In the genomic region with DNA sequence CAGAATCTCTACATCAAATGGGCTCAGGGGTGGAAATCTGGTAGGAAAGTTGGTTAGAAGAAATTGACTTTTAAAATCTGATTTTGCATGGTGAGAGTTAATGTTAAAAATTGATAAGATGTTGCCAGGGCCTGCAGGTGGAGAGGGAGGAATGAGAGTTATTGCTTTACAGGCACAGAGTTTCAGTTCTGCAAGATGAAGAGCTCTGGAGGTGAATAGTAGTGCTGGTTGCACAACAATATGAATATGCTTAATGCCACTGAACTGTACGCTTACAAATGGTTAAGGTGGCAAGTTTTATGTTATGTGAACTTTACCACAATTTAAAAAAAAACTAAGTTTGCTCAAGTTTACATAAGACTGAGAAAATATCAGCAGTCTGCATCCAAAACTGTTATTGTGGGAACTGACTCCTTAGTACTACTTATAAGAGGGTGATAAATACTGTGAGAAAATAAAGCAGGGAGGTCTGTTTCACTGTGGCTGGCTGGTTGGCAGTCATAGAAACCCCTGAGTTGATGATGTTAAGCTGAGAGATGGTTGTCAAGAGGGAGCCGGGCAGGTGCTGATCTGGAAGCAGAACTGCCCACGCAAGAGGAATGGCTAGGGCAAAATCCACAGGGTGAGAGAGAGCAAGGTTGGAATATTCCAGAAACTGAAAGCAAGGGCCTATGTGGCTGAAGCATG, we compare ENCODE assay signal across 16 cellular contexts.
DNase-seq lines count a peak whose midpoint lies in the region; ATAC-seq and TF ChIP-seq lines count a peak whose summit lies in the region.
"Had no signal": no experiment of that assay in that cellular context is flagged by ENCODE, and none has a peak within 500 bp of the region (broad histone marks: within the 10 kb centered on the region; RNA-seq: fewer than 3 reads in every experiment).

No MANE protein-coding gene starts in this region.

- H3K23ac ChIP-seq in neuronal stem cell (ENCODE audit: low read depth, low read length, poor library complexity) = no peak overlapping the region

- H2BK120ac ChIP-seq in neuronal stem cell (ENCODE audit: low read depth, low read length) = no peak overlapping the region

- H2BK15ac ChIP-seq in neuronal stem cell (ENCODE audit: low read length) = no peak overlapping the region

- H3K9me3 ChIP-seq in neuronal stem cell (replicated peaks in 1 of 2; ENCODE audit: control insufficient read depth in 2 of 2, insufficient read depth in 1 of 2, low read depth in 1 of 2, low read length in 2 of 2) = no peaks in the 10 kb centered on the region
- no peaks in the 10 kb centered on the region for H3K9me3 ChIP-seq in psoas muscle
- H3K9me3 ChIP-seq: SJCRH30, tibial artery had no signal

- peak overlapping the region; percentile 17 for H2AK5ac ChIP-seq in neuronal stem cell (ENCODE audit: low read depth, low read length)

- H4K8ac ChIP-seq in neuronal stem cell (ENCODE audit: low read depth, low read length) = no peak overlapping the region

- DNase-seq in SIG-M5 treated with dmso at 0.1 percent for 504 hours (lab: John Stamatoyannopoulos, UW; ENCODE audit: unreplicated experiment) = peak; percentile 11
- DNase-seq in SIG-M5 (lab: John Stamatoyannopoulos, UW) = no peak
- DNase-seq in neuronal stem cell (ENCODE audit: low spot score) = no peak
- DNase-seq in psoas muscle = no peak
- no peak for DNase-seq in CD1c-positive myeloid dendritic cell (ENCODE audit: extremely low spot score)
- no peak for DNase-seq in NCI-H345 treated with DMSO at 0.1 percent for 48 hours (lab: John Stamatoyannopoulos, UW; ENCODE audit: unreplicated experiment)
- DNase-seq: activated CD4-positive, alpha-beta T cell treated with anti-CD3 and anti-CD28 coated beads, Interleukin-2, amount 50 U/mL, for 4 hours; aorta; CD4-positive, alpha-beta memory T cell; foreskin keratinocyte; naive thymus-derived CD8-positive, alpha-beta T cell; NCI-H2081 treated with DMSO at 0.1 percent for 48 hours; SJCRH30; tibial artery had no signal

- H2AFZ ChIP-seq in neuronal stem cell (ENCODE audit: low read length) = no peak overlapping the region

- H4K91ac ChIP-seq in neuronal stem cell (ENCODE audit: low read depth, low read length, poor library complexity) = no peak overlapping the region

- H3K4me1 ChIP-seq in neuronal stem cell (ENCODE audit: control insufficient read depth in 2 of 2, insufficient read depth in 1 of 2, low read depth in 1 of 2, low read length in 2 of 2) (no peaks in the 10 kb centered on the region), psoas muscle (no peaks in the 10 kb centered on the region)
- H3K4me1 ChIP-seq: SJCRH30, tibial artery had no signal

- peak; percentile 82 for ATAC-seq in GM19395 (IDR thresholded peaks at IDR 0.05; ENCODE audit: unreplicated experiment)
- peak; percentile 71 for ATAC-seq in HG03354 (IDR thresholded peaks at IDR 0.05; ENCODE audit: poor library complexity, severe bottlenecking, unreplicated experiment)
- no peak for ATAC-seq in psoas muscle
- ATAC-seq: foreskin keratinocyte; naive thymus-derived CD8-positive, alpha-beta T cell had no signal

- no peak for TF ChIP-seq CTCF in psoas muscle (IDR thresholded peaks at IDR 0.05)

- H3K9ac ChIP-seq in neuronal stem cell (ENCODE audit: low read depth, low read length, poor library complexity) = no peak overlapping the region

- H3K14ac ChIP-seq in neuronal stem cell (ENCODE audit: low read length) = no peak overlapping the region

- H3K36me3 ChIP-seq in neuronal stem cell (replicated peaks in 1 of 2; ENCODE audit: control insufficient read depth in 2 of 2, insufficient read depth in 2 of 2, low read length in 2 of 2) (no peaks in the 10 kb centered on the region), psoas muscle (ENCODE audit: insufficient read depth in 1 of 2, low read depth in 1 of 2) (no peaks in the 10 kb centered on the region)
- H3K36me3 ChIP-seq: SJCRH30, tibial artery had no signal

- no peak overlapping the region for H3K4ac ChIP-seq in neuronal stem cell (ENCODE audit: low read length)

- WGBS in neuronal stem cell (ENCODE audit: extremely low coverage in 2 of 2, insufficient read length in 2 of 2, insufficient replicate concordance in 1 of 2), 2 donors = no CpG with 5 or more reads among the region's 3 CpGs
- 52 to 58% (median 52%) methylated on average over 3 of the region's 3 CpGs for WGBS in psoas muscle, 3 donors

- H3K79me1 ChIP-seq in neuronal stem cell (ENCODE audit: low read depth, low read length) = no peaks in the 10 kb centered on the region

- no peak overlapping the region for H3K27ac ChIP-seq in neuronal stem cell (replicated peaks; ENCODE audit: low read length)
- H3K27ac ChIP-seq in psoas muscle = no peak overlapping the region
- H3K27ac ChIP-seq: foreskin keratinocyte, SJCRH30, tibial artery had no signal

- H3K4me3 ChIP-seq in neuronal stem cell (ENCODE audit: low read length in 2 of 2) = no peak overlapping the region
- no peak overlapping the region for H3K4me3 ChIP-seq in psoas muscle
- H3K4me3 ChIP-seq: SJCRH30, tibial artery had no signal

- intact Hi-C loops in psoas muscle (cut with DNase I) = no loop called here

- no peaks in the 10 kb centered on the region for H3K27me3 ChIP-seq in neuronal stem cell (ENCODE audit: control insufficient read depth in 3 of 3, insufficient read depth in 3 of 3, low read depth in 1 of 3, low read length in 3 of 3)
- no peaks in the 10 kb centered on the region for H3K27me3 ChIP-seq in psoas muscle (ENCODE audit: insufficient read depth in 3 of 3, low read length in 2 of 3)
- H3K27me3 ChIP-seq: foreskin keratinocyte, tibial artery had no signal

- no peak overlapping the region for H3K18ac ChIP-seq in neuronal stem cell (ENCODE audit: low read length)

- H2BK12ac ChIP-seq in neuronal stem cell (ENCODE audit: low read length) = no peak overlapping the region

- H3K4me2 ChIP-seq in neuronal stem cell (ENCODE audit: insufficient read depth, low read length, poor library complexity, severe bottlenecking) = no peak overlapping the region

- no peak overlapping the region for H2BK5ac ChIP-seq in neuronal stem cell (ENCODE audit: low read length)

Comparison
In these comparisons a context has a peak if more than half of its experiments do, and no peak if none do; other contexts are left out.
1. ATAC-seq: peak in GM19395 (single experiment) and HG03354 (single experiment); none in psoas muscle (0 of 4).